Comparison of ENCODE assay signal across 9 cellular contexts in the genomic region with DNA sequence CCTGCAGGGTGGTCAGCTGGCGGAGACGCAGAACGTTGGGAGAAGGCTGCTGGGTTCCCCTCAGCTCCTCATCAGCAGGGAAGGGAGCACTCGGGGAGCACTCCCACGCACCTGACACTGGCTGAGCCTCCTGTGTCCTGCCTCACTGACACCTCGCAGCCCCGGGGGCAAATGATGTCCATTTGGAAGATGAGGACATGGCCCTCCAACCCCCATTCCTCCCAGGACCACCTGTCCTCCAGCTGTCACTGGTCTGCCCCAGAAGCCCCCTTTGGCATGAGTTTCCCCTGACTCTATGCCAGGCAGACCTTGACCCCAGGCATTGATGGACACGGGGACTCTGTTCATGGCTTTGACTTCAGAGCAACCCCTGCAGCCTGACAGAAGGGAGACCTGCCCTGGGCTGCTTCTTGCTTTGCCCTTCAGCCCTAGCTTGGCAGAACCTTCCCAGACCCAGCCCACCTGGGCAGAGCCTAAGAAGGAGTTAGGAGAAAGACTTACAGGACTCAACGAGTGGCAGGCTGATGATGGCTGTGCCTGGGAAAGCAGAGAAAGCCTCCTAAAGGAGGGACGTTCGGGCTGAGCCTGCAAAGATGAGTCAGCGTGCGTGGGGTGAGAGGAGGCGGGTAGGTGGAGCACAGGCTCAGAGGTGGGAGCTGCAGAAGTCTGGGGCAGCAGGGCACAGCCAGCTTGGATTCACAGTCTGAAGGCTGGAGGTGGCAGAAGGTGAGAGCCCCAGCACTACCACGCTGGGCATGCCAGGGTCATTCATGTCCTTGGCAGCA.
DNase-seq lines count a peak whose midpoint lies in the region; ATAC-seq, FAIRE-seq and TF ChIP-seq lines count a peak whose summit lies in the region.
"Had no signal": no experiment of that assay in that cellular context is flagged by ENCODE, and none has a peak within 500 bp of the region (broad histone marks: within the 10 kb centered on the region; RNA-seq: fewer than 3 reads in every experiment).

No MANE protein-coding gene starts in this region.

- H2AK5ac ChIP-seq in mesendoderm (ENCODE audit: low read length), result no peak overlapping the region

- peak overlapping the region; percentile 65 for H2AFZ ChIP-seq in astrocyte (ENCODE audit: low read depth, low read length)

- no peak overlapping the region for H3K56ac ChIP-seq in mesendoderm (ENCODE audit: low read length)

- DNase-seq in EH (ENCODE audit: low read depth), result peak; percentile 54
- peak; percentile 17 for DNase-seq in NCI-H2227 (lab: John Stamatoyannopoulos, UW; ENCODE audit: unreplicated experiment)
- peak; percentile 47 for DNase-seq in astrocyte (ENCODE audit: low read depth)
- peak; percentile 31 for DNase-seq in mesendoderm
- DNase-seq in DMS79 treated with DMSO at 0.1 percent for 48 hours (lab: John Stamatoyannopoulos, UW), result no peak
- DNase-seq in NCI-H187 treated with DMSO at 0.1 percent for 48 hours (lab: John Stamatoyannopoulos, UW), result no peak
- DNase-seq in HEK293T (ENCODE audit: extremely low spot score), result no peak

- H3K4me1 Mint-ChIP-seq in astrocyte (ENCODE audit: low read depth, unreplicated experiment), result peaks cover 10% of the 10 kb centered on the region

- CTCF ChIA-PET in HEK293T (lab: Yijun Ruan, JAX), result interaction anchor here (0.6 to 7.0 kb wide), 13 partner anchors 8 to 582 kb away, joined by 3 to 97 read pairs (median 6); no protein-coding TSS in a partner anchor

- TF ChIP-seq CTCF in astrocyte (IDR thresholded peaks at IDR 0.05; ENCODE audit: insufficient read depth, low read depth, low read length), result no peak

- H3K27me3 ChIP-seq in astrocyte (ENCODE audit: insufficient read depth, low read length) (peaks cover 35% of the 10 kb centered on the region), mesendoderm (ENCODE audit: insufficient read depth, low read length, poor library complexity) (no peaks in the 10 kb centered on the region)

- no peaks in the 10 kb centered on the region for H3K36me3 ChIP-seq in astrocyte (ENCODE audit: insufficient read depth, low read length)
- no peaks in the 10 kb centered on the region for H3K36me3 ChIP-seq in mesendoderm (ENCODE audit: control insufficient read depth, insufficient read depth, low read length)
- H3K36me3 ChIP-seq: pancreas had no signal

- ATAC-seq in GM18868 (IDR thresholded peaks at IDR 0.05; ENCODE audit: unreplicated experiment), result no peak

- FAIRE-seq in astrocyte (lab: Jason Lieb, UNC), result no peak
- FAIRE-seq: pancreas had no signal

- peaks cover 54% of the 10 kb centered on the region for H3K27me3 Mint-ChIP-seq in astrocyte (ENCODE audit: low read depth, unreplicated experiment)

- no peak overlapping the region for H2BK15ac ChIP-seq in mesendoderm (replicated peaks; ENCODE audit: low read depth)

- no peak overlapping the region for H2BK5ac ChIP-seq in mesendoderm (ENCODE audit: low read length)

- H3K36me3 Mint-ChIP-seq in astrocyte (ENCODE audit: low read depth, unreplicated experiment), result no peaks in the 10 kb centered on the region

- no peaks in the 10 kb centered on the region for H3K79me1 ChIP-seq in mesendoderm (ENCODE audit: low read length)

- POLR2A ChIA-PET in HEK293T (lab: Yijun Ruan, JAX), result interaction anchor here (0.9 kb wide), 1 partner anchor 91 kb away, joined by 3 read pairs; the partner anchor contains the start of gene LMX1B

- peaks cover 11% of the 10 kb centered on the region for H3K4me1 ChIP-seq in astrocyte (ENCODE audit: insufficient read depth, low read length)
- no peaks in the 10 kb centered on the region for H3K4me1 ChIP-seq in mesendoderm (ENCODE audit: control insufficient read depth, low read depth, low read length)
- H3K4me1 ChIP-seq: pancreas had no signal

- no peak overlapping the region for H4K8ac ChIP-seq in mesendoderm (ENCODE audit: low read depth, low read length)

- no peak overlapping the region for H3K27ac ChIP-seq in astrocyte (ENCODE audit: low read depth, low read length)
- H3K27ac ChIP-seq in mesendoderm (ENCODE audit: low read depth, low read length), result no peak overlapping the region
- H3K27ac ChIP-seq: pancreas had no signal

- H3K4ac ChIP-seq in mesendoderm (ENCODE audit: low read depth, low read length), result no peak overlapping the region

- H3K4me3 Mint-ChIP-seq in astrocyte (ENCODE audit: unreplicated experiment), result peak overlapping the region; percentile 60

- peak overlapping the region; percentile 65 for H3K4me2 ChIP-seq in astrocyte (ENCODE audit: low read length)
- no peak overlapping the region for H3K4me2 ChIP-seq in mesendoderm (ENCODE audit: low read length)

- no peak overlapping the region for H4K5ac ChIP-seq in mesendoderm (ENCODE audit: low read length)

- no peak overlapping the region for H2BK120ac ChIP-seq in mesendoderm (ENCODE audit: low read depth, low read length)

- H3K4me3 ChIP-seq in astrocyte (ENCODE audit: insufficient read depth, low read depth, low read length) (no peak overlapping the region), mesendoderm (ENCODE audit: low read length) (no peak overlapping the region)
- H3K4me3 ChIP-seq: pancreas had no signal

- H3K79me2 ChIP-seq in astrocyte (ENCODE audit: insufficient read depth, low read length), result no peaks in the 10 kb centered on the region
- H3K79me2 ChIP-seq in mesendoderm (ENCODE audit: control insufficient read depth, insufficient read depth, low read length), result no peaks in the 10 kb centered on the region

- H3K18ac ChIP-seq in mesendoderm (ENCODE audit: low read length), result no peak overlapping the region

- H3K9ac ChIP-seq in astrocyte (ENCODE audit: low read length) (peak overlapping the region; percentile 18), mesendoderm (ENCODE audit: low read length) (no peak overlapping the region)

- no CpG with 5 or more reads among the region's 15 CpGs for WGBS in mesendoderm (ENCODE audit: extremely low coverage, insufficient coverage, low lambda C conversion rate)

- H3K9me3 Mint-ChIP-seq in astrocyte (ENCODE audit: unreplicated experiment), result no peaks in the 10 kb centered on the region

- H3K23ac ChIP-seq in mesendoderm (ENCODE audit: low read length), result no peak overlapping the region

- no peaks in the 10 kb centered on the region for H3K9me3 ChIP-seq in astrocyte (ENCODE audit: insufficient read depth, low read depth, low read length)
- H3K9me3 ChIP-seq: pancreas had no signal

- H3K27ac Mint-ChIP-seq in astrocyte (ENCODE audit: unreplicated experiment), result no peak overlapping the region

- no peaks in the 10 kb centered on the region for H4K20me1 ChIP-seq in astrocyte (ENCODE audit: insufficient read depth, low read length)

TF ChIP-seq in HEK293T, 16 proteins besides CTCF, POLR2A, EP300 and RAD21:
- no peak for TF ChIP-seq LEF1 (IDR thresholded peaks at IDR 0.05; ENCODE audit: borderline replicate concordance)
- TF ChIP-seq FOXK2 (IDR thresholded peaks at IDR 0.05), result no peak
- no peak for TF ChIP-seq PKNOX1 (IDR thresholded peaks at IDR 0.05)
- no peak for TF ChIP-seq FOXA1 (IDR thresholded peaks at IDR 0.05)

Comparison
In these comparisons a context has a peak if more than half of its experiments do, and no peak if none do; other contexts are left out.
1. DNase-seq: peak in EH (single experiment), NCI-H2227 (single experiment), astrocyte (single experiment) and mesendoderm (single experiment); none in DMS79 treated with DMSO at 0.1 percent for 48 hours (single experiment), NCI-H187 treated with DMSO at 0.1 percent for 48 hours (single experiment) and HEK293T (single experiment).